16 cellular contexts compared by ENCODE assay signal in the genomic region with DNA sequence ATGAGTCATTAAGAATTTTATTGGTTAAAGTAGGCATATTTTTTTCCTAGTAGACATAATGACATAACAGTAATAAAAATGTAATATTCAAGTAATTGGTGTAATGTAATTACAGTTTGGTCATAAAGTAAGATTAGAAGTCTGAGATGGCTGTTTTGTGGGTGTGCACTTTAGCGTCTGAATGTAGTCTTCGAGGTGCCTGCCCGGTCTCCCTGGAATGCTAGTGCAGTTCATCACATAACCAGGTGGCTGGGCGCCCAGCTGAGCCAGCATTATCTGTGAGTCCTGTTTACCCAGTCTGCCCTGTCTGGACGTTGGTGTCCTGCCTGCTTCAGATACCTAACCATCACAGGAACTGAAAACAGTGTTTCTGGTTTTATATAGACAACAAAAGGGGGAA.
DNase-seq lines count a peak whose midpoint lies in the region; FAIRE-seq and TF ChIP-seq lines count a peak whose summit lies in the region.
"Had no signal": no experiment of that assay in that cellular context is flagged by ENCODE, and none has a peak within 500 bp of the region (broad histone marks: within the 10 kb centered on the region; RNA-seq: fewer than 3 reads in every experiment).

No MANE protein-coding gene starts in this region.

- no peaks in the 10 kb centered on the region for H4K20me1 ChIP-seq in astrocyte (ENCODE audit: insufficient read depth, low read length)
- H4K20me1 ChIP-seq: BLaER1 treated with 17β-estradiol and CSF1 and Interleukin-3, amounts not matched to agents 10 nM and 100 nM had no signal

- intact Hi-C loops in prostate gland (cut with DNase I): no loop called here

- no peaks in the 10 kb centered on the region for H3K36me3 ChIP-seq in astrocyte (ENCODE audit: insufficient read depth, low read length)
- H3K36me3 ChIP-seq in prostate gland: no peaks in the 10 kb centered on the region
- H3K36me3 ChIP-seq: BLaER1 treated with 17β-estradiol and CSF1 and Interleukin-3, amounts not matched to agents 10 nM and 100 nM had no signal

- FAIRE-seq in astrocyte (lab: Jason Lieb, UNC): no peak
- FAIRE-seq: GM12891 had no signal

- no peaks in the 10 kb centered on the region for H3K9me3 ChIP-seq in astrocyte (ENCODE audit: insufficient read depth, low read depth, low read length)
- H3K9me3 ChIP-seq in prostate gland: no peaks in the 10 kb centered on the region
- H3K9me3 ChIP-seq: BLaER1 treated with 17β-estradiol and CSF1 and Interleukin-3, amounts not matched to agents 10 nM and 100 nM had no signal

- H3K36me3 Mint-ChIP-seq in astrocyte (ENCODE audit: low read depth, unreplicated experiment): peaks cover 5% of the 10 kb centered on the region
- H3K36me3 Mint-ChIP-seq: IgD-negative memory B cell had no signal

- no peak for TF ChIP-seq CTCF in astrocyte (IDR thresholded peaks at IDR 0.05; ENCODE audit: insufficient read depth, low read depth, low read length)
- TF ChIP-seq CTCF in prostate gland (IDR thresholded peaks at IDR 0.05): peak in 1 of 4 experiments; percentile 25

- H3K27ac ChIP-seq in astrocyte (ENCODE audit: low read depth, low read length): no peak overlapping the region
- peak overlapping the region in 1 of 2 donors; percentile 37 for H3K27ac ChIP-seq in prostate gland
- H3K27ac ChIP-seq: BLaER1 treated with 17β-estradiol and CSF1 and Interleukin-3, amounts not matched to agents 10 nM and 100 nM had no signal

- peaks cover 8% of the 10 kb centered on the region for H3K27me3 Mint-ChIP-seq in astrocyte (ENCODE audit: low read depth, unreplicated experiment)
- H3K27me3 Mint-ChIP-seq: IgD-negative memory B cell had no signal

- H3K4me1 ChIP-seq in astrocyte (ENCODE audit: insufficient read depth, low read length): peaks cover 13% of the 10 kb centered on the region
- H3K4me1 ChIP-seq in prostate gland (replicated peaks): no peaks in the 10 kb centered on the region

- H2AFZ ChIP-seq in astrocyte (ENCODE audit: low read depth, low read length): no peak overlapping the region

- H3K4me1 Mint-ChIP-seq in astrocyte (ENCODE audit: low read depth, unreplicated experiment): peaks cover 15% of the 10 kb centered on the region
- H3K4me1 Mint-ChIP-seq: IgD-negative memory B cell had no signal

- H3K9me3 Mint-ChIP-seq in astrocyte (ENCODE audit: unreplicated experiment): no peaks in the 10 kb centered on the region
- H3K9me3 Mint-ChIP-seq: IgD-negative memory B cell had no signal

- no peak for TF ChIP-seq POLR2A in prostate gland (IDR thresholded peaks at IDR 0.05)

- DNase-seq in EL: peak; percentile 12
- DNase-seq in M059J (ENCODE audit: low read depth): peak; percentile 55
- peak; percentile 16 for DNase-seq in astrocyte (ENCODE audit: low read depth)
- peak; percentile 70 for DNase-seq in prostate gland (ENCODE audit: low spot score)
- DNase-seq in globus pallidus (ENCODE audit: low spot score): no peak
- no peak for DNase-seq in epidermal melanocyte (ENCODE audit: insufficient read length, low spot score)
- no peak for DNase-seq in AG08396 (ENCODE audit: low spot score)
- DNase-seq: DMS153, NCI-H146, NCI-H2227 treated with DMSO at 0.1 percent for 48 hours, NCI-H526, SIG-M5, SW 1271 had no signal

- H3K27ac Mint-ChIP-seq in astrocyte (ENCODE audit: unreplicated experiment): no peak overlapping the region
- H3K27ac Mint-ChIP-seq: IgD-negative memory B cell had no signal

- H3K27me3 ChIP-seq in astrocyte (ENCODE audit: insufficient read depth, low read length) (no peaks in the 10 kb centered on the region), prostate gland (replicated peaks; ENCODE audit: insufficient read depth) (no peaks in the 10 kb centered on the region)
- H3K27me3 ChIP-seq: BLaER1 treated with 17β-estradiol and CSF1 and Interleukin-3, amounts not matched to agents 10 nM and 100 nM had no signal

- no peak overlapping the region for H3K4me3 Mint-ChIP-seq in astrocyte (ENCODE audit: unreplicated experiment)
- H3K4me3 Mint-ChIP-seq: IgD-negative memory B cell had no signal

- no peak overlapping the region for H3K4me2 ChIP-seq in astrocyte (ENCODE audit: low read length)
- H3K4me2 ChIP-seq: BLaER1 treated with 17β-estradiol and CSF1 and Interleukin-3, amounts not matched to agents 10 nM and 100 nM had no signal

- H3K9ac ChIP-seq in astrocyte (ENCODE audit: low read length): no peak overlapping the region
- H3K9ac ChIP-seq: BLaER1 treated with 17β-estradiol and CSF1 and Interleukin-3, amounts not matched to agents 10 nM and 100 nM had no signal

- 44% methylated on average over 5 of the region's 5 CpGs for WGBS in prostate gland

- no peaks in the 10 kb centered on the region for H3K79me2 ChIP-seq in astrocyte (ENCODE audit: insufficient read depth, low read length)

- H3K4me3 ChIP-seq in astrocyte (ENCODE audit: insufficient read depth, low read depth, low read length) (no peak overlapping the region), prostate gland (no peak overlapping the region)
- H3K4me3 ChIP-seq: BLaER1 treated with 17β-estradiol and CSF1 and Interleukin-3, amounts not matched to agents 10 nM and 100 nM had no signal

Comparison
In these comparisons a context has a peak if more than half of its experiments do, and no peak if none do; other contexts are left out.
1. DNase-seq: peak in EL (single experiment), M059J (single experiment), astrocyte (single experiment) and prostate gland (single experiment); none in globus pallidus (single experiment), epidermal melanocyte (single experiment) and AG08396 (single experiment).